In the genomic region with DNA sequence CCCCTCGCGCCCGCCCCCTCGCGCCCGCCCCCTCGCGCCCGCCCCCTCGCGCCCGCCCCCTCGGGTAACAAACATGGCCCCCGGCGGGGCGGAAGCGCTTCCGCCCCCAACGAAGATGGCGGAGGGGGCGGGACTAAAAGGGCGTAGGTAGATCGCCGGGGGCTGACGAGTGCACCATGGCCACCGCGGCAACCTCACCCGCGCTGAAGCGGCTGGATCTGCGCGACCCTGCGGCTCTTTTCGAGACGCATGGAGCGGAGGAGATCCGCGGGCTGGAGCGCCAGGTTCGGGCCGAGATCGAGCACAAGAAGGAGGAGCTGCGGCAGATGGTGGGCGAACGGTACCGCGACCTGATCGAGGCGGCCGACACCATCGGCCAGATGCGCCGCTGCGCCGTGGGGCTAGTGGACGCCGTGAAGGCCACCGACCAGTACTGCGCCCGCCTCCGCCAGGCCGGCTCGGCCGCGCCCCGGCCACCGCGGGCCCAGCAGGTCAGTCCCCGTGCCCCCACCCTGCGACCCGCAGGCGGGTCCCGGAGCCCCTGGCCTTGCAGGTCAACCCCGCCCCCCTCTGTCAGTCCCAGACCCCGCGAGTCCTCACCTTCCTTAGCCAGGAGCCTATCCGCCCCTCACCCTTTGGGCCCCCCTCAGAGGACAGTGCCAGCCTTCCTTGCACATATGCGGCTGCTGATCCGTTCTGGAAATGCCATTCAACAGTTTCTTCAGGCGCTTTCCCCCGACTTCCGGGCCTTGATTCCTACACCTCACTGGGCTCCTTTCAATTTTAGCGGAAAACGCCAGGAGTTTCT, we compare ENCODE assay signal across 8 cellular contexts. TPM values are rescaled to one million over a fixed set of nuclear protein-coding genes. Genes with fewer than 3 reads are reported as not detected.
DNase-seq lines count a peak whose midpoint lies in the region; ATAC-seq and TF ChIP-seq lines count a peak whose summit lies in the region.

A gene with protein sequence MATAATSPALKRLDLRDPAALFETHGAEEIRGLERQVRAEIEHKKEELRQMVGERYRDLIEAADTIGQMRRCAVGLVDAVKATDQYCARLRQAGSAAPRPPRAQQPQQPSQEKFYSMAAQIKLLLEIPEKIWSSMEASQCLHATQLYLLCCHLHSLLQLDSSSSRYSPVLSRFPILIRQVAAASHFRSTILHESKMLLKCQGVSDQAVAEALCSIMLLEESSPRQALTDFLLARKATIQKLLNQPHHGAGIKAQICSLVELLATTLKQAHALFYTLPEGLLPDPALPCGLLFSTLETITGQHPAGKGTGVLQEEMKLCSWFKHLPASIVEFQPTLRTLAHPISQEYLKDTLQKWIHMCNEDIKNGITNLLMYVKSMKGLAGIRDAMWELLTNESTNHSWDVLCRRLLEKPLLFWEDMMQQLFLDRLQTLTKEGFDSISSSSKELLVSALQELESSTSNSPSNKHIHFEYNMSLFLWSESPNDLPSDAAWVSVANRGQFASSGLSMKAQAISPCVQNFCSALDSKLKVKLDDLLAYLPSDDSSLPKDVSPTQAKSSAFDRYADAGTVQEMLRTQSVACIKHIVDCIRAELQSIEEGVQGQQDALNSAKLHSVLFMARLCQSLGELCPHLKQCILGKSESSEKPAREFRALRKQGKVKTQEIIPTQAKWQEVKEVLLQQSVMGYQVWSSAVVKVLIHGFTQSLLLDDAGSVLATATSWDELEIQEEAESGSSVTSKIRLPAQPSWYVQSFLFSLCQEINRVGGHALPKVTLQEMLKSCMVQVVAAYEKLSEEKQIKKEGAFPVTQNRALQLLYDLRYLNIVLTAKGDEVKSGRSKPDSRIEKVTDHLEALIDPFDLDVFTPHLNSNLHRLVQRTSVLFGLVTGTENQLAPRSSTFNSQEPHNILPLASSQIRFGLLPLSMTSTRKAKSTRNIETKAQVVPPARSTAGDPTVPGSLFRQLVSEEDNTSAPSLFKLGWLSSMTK (plus strand): TSS at position 162 of the 808 bp plus-strand sequence. CDS start 15 bp downstream, at position 177.

- no peaks in the 10 kb centered on the region for H3K27me3 ChIP-seq in neural cell (ENCODE audit: insufficient read depth, low read depth, low read length)

- H3K9me2 ChIP-seq in neural cell (ENCODE audit: insufficient read depth, low read length): no peaks in the 10 kb centered on the region

- no peaks in the 10 kb centered on the region for H3K36me3 ChIP-seq in neural cell (ENCODE audit: insufficient read depth, low read length)

- peak within 1 kb of the TSS; percentile 73 for H2AFZ ChIP-seq in neural cell (ENCODE audit: low read depth, low read length)

- peak; percentile 61 for ATAC-seq in GM21825 (IDR thresholded peaks at IDR 0.05; ENCODE audit: unreplicated experiment)

- TF ChIP-seq CTCF in fibroblast of the aortic adventitia (IDR thresholded peaks at IDR 0.05; ENCODE audit: insufficient read depth, low read length): no peak
- peak; percentile 13 for TF ChIP-seq CTCF in neural cell (IDR thresholded peaks at IDR 0.05; ENCODE audit: poor library complexity, severe bottlenecking)

- peak within 1 kb of the TSS; percentile 82 for H3K27ac ChIP-seq in neural cell (ENCODE audit: low read length)

- peaks cover 26% of the 10 kb centered on the region for H3K36me3 Mint-ChIP-seq in stimulated activated naive CD8-positive, alpha-beta T cell treated with anti-CD3 and anti-CD28 coated beads, Interleukin-15, Interleukin-2, amounts not matched to agents 100 ng/mL and 50 ng/mL, for 24 hours (ENCODE audit: low read depth)

- no peaks in the 10 kb centered on the region for H3K9me3 ChIP-seq in neural cell (ENCODE audit: low read length)

- peaks cover 8% of the 10 kb centered on the region for H3K79me2 ChIP-seq in neural cell (replicated peaks; ENCODE audit: insufficient read depth, low read length)

- TF ChIP-seq RAD21 in neural cell (conservative IDR thresholded peaks at IDR 0.05): peak; percentile 16

- TF ChIP-seq EP300 in neural cell (conservative IDR thresholded peaks at IDR 0.05; ENCODE audit: poor library complexity, severe bottlenecking): no peak

- peak within 1 kb of the TSS; percentile 90 for H3K9ac ChIP-seq in neural cell (ENCODE audit: low read length)

- H3K9me3 Mint-ChIP-seq in stimulated activated naive CD8-positive, alpha-beta T cell treated with anti-CD3 and anti-CD28 coated beads, Interleukin-15, Interleukin-2, amounts not matched to agents 100 ng/mL and 50 ng/mL, for 24 hours: no peaks in the 10 kb centered on the region

- H3K4me3 Mint-ChIP-seq in stimulated activated naive CD8-positive, alpha-beta T cell treated with anti-CD3 and anti-CD28 coated beads, Interleukin-15, Interleukin-2, amounts not matched to agents 100 ng/mL and 50 ng/mL, for 24 hours: peak within 1 kb of the TSS; percentile 94

- H4K20me1 ChIP-seq in neural cell (ENCODE audit: insufficient read depth): no peaks in the 10 kb centered on the region

- peaks cover 3% of the 10 kb centered on the region for H3F3A ChIP-seq in neural cell (ENCODE audit: insufficient read depth, low read length, poor library complexity, severe bottlenecking)

- H3K27ac Mint-ChIP-seq in stimulated activated naive CD8-positive, alpha-beta T cell treated with anti-CD3 and anti-CD28 coated beads, Interleukin-15, Interleukin-2, amounts not matched to agents 100 ng/mL and 50 ng/mL, for 24 hours: peak within 1 kb of the TSS; percentile 99

- H3K4me3 ChIP-seq in fibroblast of the aortic adventitia (ENCODE audit: low read depth, low read length): peak within 1 kb of the TSS; percentile 97
- peak within 1 kb of the TSS; percentile 91 for H3K4me3 ChIP-seq in neural cell (ENCODE audit: low read length)

- H3K4me2 ChIP-seq in neural cell (ENCODE audit: low read length): peak within 1 kb of the TSS; percentile 99

- peaks cover 23% of the 10 kb centered on the region for H3K4me1 Mint-ChIP-seq in stimulated activated naive CD8-positive, alpha-beta T cell treated with anti-CD3 and anti-CD28 coated beads, Interleukin-15, Interleukin-2, amounts not matched to agents 100 ng/mL and 50 ng/mL, for 24 hours (ENCODE audit: low read depth)

- no peaks in the 10 kb centered on the region for H3K27me3 Mint-ChIP-seq in stimulated activated naive CD8-positive, alpha-beta T cell treated with anti-CD3 and anti-CD28 coated beads, Interleukin-15, Interleukin-2, amounts not matched to agents 100 ng/mL and 50 ng/mL, for 24 hours

- peak; percentile 38 for DNase-seq in DMS79 treated with DMSO at 0.1 percent for 48 hours (lab: John Stamatoyannopoulos, UW)
- DNase-seq in LoVo (ENCODE audit: low spot score): peak; percentile 86
- DNase-seq in SHP77 treated with DMSO at 0.1 percent for 48 hours (lab: John Stamatoyannopoulos, UW): peak; percentile 49
- peak; percentile 82 for DNase-seq in activated effector memory CD4-positive, alpha-beta T cell treated with Interleukin-2 at 50 U/mL for 16 hours
- DNase-seq in fibroblast of the aortic adventitia (ENCODE audit: low read depth): peak; percentile 72

TF ChIP-seq in neural cell, 6 proteins besides CTCF, POLR2A, EP300 and RAD21:
- TF ChIP-seq, protein P1, sequence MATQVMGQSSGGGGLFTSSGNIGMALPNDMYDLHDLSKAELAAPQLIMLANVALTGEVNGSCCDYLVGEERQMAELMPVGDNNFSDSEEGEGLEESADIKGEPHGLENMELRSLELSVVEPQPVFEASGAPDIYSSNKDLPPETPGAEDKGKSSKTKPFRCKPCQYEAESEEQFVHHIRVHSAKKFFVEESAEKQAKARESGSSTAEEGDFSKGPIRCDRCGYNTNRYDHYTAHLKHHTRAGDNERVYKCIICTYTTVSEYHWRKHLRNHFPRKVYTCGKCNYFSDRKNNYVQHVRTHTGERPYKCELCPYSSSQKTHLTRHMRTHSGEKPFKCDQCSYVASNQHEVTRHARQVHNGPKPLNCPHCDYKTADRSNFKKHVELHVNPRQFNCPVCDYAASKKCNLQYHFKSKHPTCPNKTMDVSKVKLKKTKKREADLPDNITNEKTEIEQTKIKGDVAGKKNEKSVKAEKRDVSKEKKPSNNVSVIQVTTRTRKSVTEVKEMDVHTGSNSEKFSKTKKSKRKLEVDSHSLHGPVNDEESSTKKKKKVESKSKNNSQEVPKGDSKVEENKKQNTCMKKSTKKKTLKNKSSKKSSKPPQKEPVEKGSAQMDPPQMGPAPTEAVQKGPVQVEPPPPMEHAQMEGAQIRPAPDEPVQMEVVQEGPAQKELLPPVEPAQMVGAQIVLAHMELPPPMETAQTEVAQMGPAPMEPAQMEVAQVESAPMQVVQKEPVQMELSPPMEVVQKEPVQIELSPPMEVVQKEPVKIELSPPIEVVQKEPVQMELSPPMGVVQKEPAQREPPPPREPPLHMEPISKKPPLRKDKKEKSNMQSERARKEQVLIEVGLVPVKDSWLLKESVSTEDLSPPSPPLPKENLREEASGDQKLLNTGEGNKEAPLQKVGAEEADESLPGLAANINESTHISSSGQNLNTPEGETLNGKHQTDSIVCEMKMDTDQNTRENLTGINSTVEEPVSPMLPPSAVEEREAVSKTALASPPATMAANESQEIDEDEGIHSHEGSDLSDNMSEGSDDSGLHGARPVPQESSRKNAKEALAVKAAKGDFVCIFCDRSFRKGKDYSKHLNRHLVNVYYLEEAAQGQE (IDR thresholded peaks at IDR 0.05; ENCODE audit: borderline replicate concordance): peak; percentile 37
- TF ChIP-seq EZH2 (IDR thresholded peaks at IDR 0.05; ENCODE audit: borderline replicate concordance, insufficient read depth, low read length, poor library complexity, severe bottlenecking) (no peak), SMC3 (conservative IDR thresholded peaks at IDR 0.05; ENCODE audit: poor library complexity) (peak; percentile 38), TAF1 (IDR thresholded peaks at IDR 0.05; ENCODE audit: low read depth) (peak; percentile 6), MXI1 (conservative IDR thresholded peaks at IDR 0.05; ENCODE audit: poor library complexity, severe bottlenecking) (peak; percentile 72), POLR2AphosphoS5 (IDR thresholded peaks at IDR 0.05) (peak; percentile 88)
TF ChIP-seq in neural cell: peak in this region for 5.

RNA-seq across cellular contexts. Expression of the gene that starts here (rescaled TPM):
- total RNA-seq in fibroblast of the aortic adventitia (ENCODE audit: low replicate concordance): 9.1 and 28.1 TPM in 2 replicates
- polyA plus RNA-seq in neural cell: 23.5 and 26.3 TPM in 2 replicates
- 30.9 and 36.0 TPM in 2 replicates for polyA minus RNA-seq in neural cell

Comparison
In these comparisons a context has a peak if more than half of its experiments do, and no peak if none do; other contexts are left out.
1. Peak in every context shown above with its lines: DNase-seq, ATAC-seq, H3K4me3 ChIP-seq and H3K27ac ChIP-seq.